8 cellular contexts compared by ENCODE assay signal in the genomic region with DNA sequence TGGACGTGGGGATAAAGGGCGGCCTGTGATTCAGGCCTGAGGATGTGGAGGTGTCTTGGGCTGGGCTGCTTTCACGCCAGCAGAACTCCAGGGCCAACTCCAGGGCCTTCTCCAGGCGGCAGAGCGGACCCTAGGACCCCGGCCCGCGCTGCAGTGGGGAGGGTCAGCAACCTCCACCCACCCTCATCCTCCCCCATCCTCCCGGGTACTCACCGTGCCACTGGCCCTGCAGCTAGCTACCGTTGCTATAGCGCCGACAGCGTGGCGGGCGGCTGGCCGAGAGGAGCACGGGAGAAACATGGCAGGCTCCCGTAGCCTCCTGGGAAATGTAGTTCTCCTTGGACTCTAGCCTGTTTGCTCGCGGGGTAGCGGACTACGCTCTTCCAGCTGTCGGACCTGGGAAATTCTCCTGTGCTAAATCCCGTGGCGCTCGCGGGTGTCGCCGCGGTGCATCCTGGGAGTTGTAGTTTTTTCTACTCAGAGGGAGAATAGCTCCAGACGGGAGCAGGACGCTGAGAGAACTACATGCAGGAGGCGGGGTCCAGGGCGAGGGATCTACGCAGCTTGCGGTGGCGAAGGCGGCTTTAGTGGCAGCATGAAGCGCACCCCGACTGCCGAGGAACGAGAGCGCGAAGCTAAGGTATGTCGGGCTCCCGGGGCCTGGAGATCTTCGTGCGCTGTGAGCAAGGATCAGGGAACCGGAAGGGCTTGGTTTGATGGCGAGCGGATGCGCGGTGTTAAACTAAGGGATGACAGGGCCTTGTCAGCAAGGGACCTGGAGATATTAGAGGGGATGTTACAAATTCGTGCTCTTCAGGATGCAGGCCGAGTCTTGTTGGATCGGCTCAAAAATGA. TPM values are rescaled to one million over a fixed set of nuclear protein-coding genes. Genes with fewer than 3 reads are reported as not detected.
DNase-seq lines count a peak whose midpoint lies in the region; ATAC-seq and TF ChIP-seq lines count a peak whose summit lies in the region.

A gene (plus strand): TSS at position 567 of the 855 bp plus-strand sequence.
A gene (minus strand): TSS at position 270 of the 855 bp plus-strand sequence. CDS start 3,136 bp downstream, outside the sequence.

- H3K36me3 ChIP-seq in BLaER1 (0 out of 2 replicates have a peak, but pooled peaks cover 24% of the 10 kb centered on the region), left lung (no peaks in the 10 kb centered on the region)

- H3K9me3 ChIP-seq in BLaER1 (0 out of 2 replicates have a peak, but pooled peaks cover 4% of the 10 kb centered on the region), left lung (no peaks in the 10 kb centered on the region)

- peak within 1 kb of the TSS; percentile 83 for H3K27ac Mint-ChIP-seq in dendritic cell treated with granulocyte-macrophage colony-stimulating factor and Interleukin-4, amounts not matched to agents 40 ng/mL and 50 ng/mL, for 4 days

- peaks cover 31% of the 10 kb centered on the region for H3K4me1 Mint-ChIP-seq in dendritic cell treated with granulocyte-macrophage colony-stimulating factor and Interleukin-4, amounts not matched to agents 40 ng/mL and 50 ng/mL, for 4 days (ENCODE audit: low read depth)

- H3K27me3 ChIP-seq in BLaER1, result no peaks in the 10 kb centered on the region
- no peaks in the 10 kb centered on the region for H3K27me3 ChIP-seq in left lung

- H3K4me3 ChIP-seq in BLaER1, result peak within 1 kb of the TSS; percentile 76
- peak within 1 kb of the TSS; percentile 72 to 79 for H3K4me3 ChIP-seq in left lung

- H3K4me3 Mint-ChIP-seq in dendritic cell treated with granulocyte-macrophage colony-stimulating factor and Interleukin-4, amounts not matched to agents 40 ng/mL and 50 ng/mL, for 4 days, result peak within 1 kb of the TSS; percentile 88

- DNase-seq in NCI-H526 treated with DMSO at 0.1 percent for 48 hours (lab: John Stamatoyannopoulos, UW), result peak; percentile 96
- peak; percentile 96 for DNase-seq in activated CD4-positive, alpha-beta T cell treated with anti-CD3 and anti-CD28 coated beads, Interleukin-2, amount 50 U/mL, for 1 hour
- DNase-seq in left lung, result peak; percentile 96 to 98
- peak; percentile 98 to 99 for DNase-seq in stimulated activated CD4-positive, alpha-beta T cell treated with anti-CD3 and anti-CD28 coated beads, Interleukin-2, amount 100 ng/mL, for 48 hours

- H3K27me3 Mint-ChIP-seq in dendritic cell treated with granulocyte-macrophage colony-stimulating factor and Interleukin-4, amounts not matched to agents 40 ng/mL and 50 ng/mL, for 4 days, result no peaks in the 10 kb centered on the region

- TF ChIP-seq CTCF in left lung (IDR thresholded peaks at IDR 0.05), result peak in 1 of 2 donors; percentile 34

- no peaks in the 10 kb centered on the region for H4K20me1 ChIP-seq in BLaER1

- H3K27ac ChIP-seq in BLaER1, result peak within 1 kb of the TSS; percentile 59
- peak within 1 kb of the TSS; percentile 49 to 72 for H3K27ac ChIP-seq in left lung

- H3K4me2 ChIP-seq in BLaER1, result peak within 1 kb of the TSS; percentile 84

- intact Hi-C loops in dendritic cell treated with granulocyte-macrophage colony-stimulating factor and Interleukin-4, amounts not matched to agents 40 ng/mL and 50 ng/mL, for 4 days (cut with micrococcal nuclease), result loop anchor here (2.0 to 10.0 kb wide), 2 partner anchors 269 to 1225 kb away; a partner anchor contains a TSS
- intact Hi-C loops in left lung (cut with DNase I), result no loop called here

- H3K9me3 Mint-ChIP-seq in dendritic cell treated with granulocyte-macrophage colony-stimulating factor and Interleukin-4, amounts not matched to agents 40 ng/mL and 50 ng/mL, for 4 days, result no peaks in the 10 kb centered on the region

- H3K9ac ChIP-seq in BLaER1, result peak within 1 kb of the TSS; percentile 75

- peaks cover 7% of the 10 kb centered on the region for H3K36me3 Mint-ChIP-seq in dendritic cell treated with granulocyte-macrophage colony-stimulating factor and Interleukin-4, amounts not matched to agents 40 ng/mL and 50 ng/mL, for 4 days (ENCODE audit: low read depth)

- ATAC-seq in GM19324 (IDR thresholded peaks at IDR 0.05; ENCODE audit: low FRiP score, unreplicated experiment) (peak; percentile 99), HG03469 (IDR thresholded peaks at IDR 0.05; ENCODE audit: unreplicated experiment) (peak; percentile 96), left lung (peak; percentile 99)

- H3K4me1 ChIP-seq in BLaER1 (peaks cover 36% of the 10 kb centered on the region), left lung (peaks cover 5 to 22% of the 10 kb centered on the region in 2 donors)

RNA-seq across cellular contexts. Expression of the first gene that starts in this region (rescaled TPM):
- total RNA-seq in left lung, result 10 to 100 TPM; 69.0 to 71.5 TPM

RNA-seq across cellular contexts. Expression of the second gene that starts in this region (rescaled TPM):
- total RNA-seq in left lung, result 1 to 10 TPM; 8.0 to 8.9 TPM

Comparison
In these comparisons a context has a peak if more than half of its experiments do, and no peak if none do; other contexts are left out.
1. Peak in every context shown above with its lines: DNase-seq, ATAC-seq, H3K4me3 ChIP-seq and H3K27ac ChIP-seq.